Comparison of ENCODE assay signal across 25 cellular contexts in genomic region chr7:45677311-45677900, GRCh38.
DNase-seq lines count a peak whose midpoint lies in the region; ATAC-seq and TF ChIP-seq lines count a peak whose summit lies in the region.
"Had no signal": no experiment of that assay in that cellular context is flagged by ENCODE, and none has a peak within 500 bp of the region (broad histone marks: within the 10 kb centered on the region; RNA-seq: fewer than 3 reads in every experiment).

No MANE protein-coding gene starts in this region.

- TF ChIP-seq EP300 in esophagus muscularis mucosa (IDR thresholded peaks at IDR 0.05): no peak
- TF ChIP-seq EP300 in stomach (IDR thresholded peaks at IDR 0.05): no peak

- no peak for TF ChIP-seq CTCF in activated CD8-positive, alpha-beta T cell treated with anti-CD3 and anti-CD28 coated beads for 36 hours (IDR thresholded peaks at IDR 0.05)
- no peak for TF ChIP-seq CTCF in PC-3 (conservative IDR thresholded peaks at IDR 0.05; ENCODE audit: low read depth, low read length)
- no peak for TF ChIP-seq CTCF in esophagus muscularis mucosa (IDR thresholded peaks at IDR 0.05)
- TF ChIP-seq CTCF in stomach (IDR thresholded peaks at IDR 0.05): no peak

- H3K27ac ChIP-seq in PC-3 (ENCODE audit: low read length) (no peak overlapping the region), esophagus muscularis mucosa (replicated peaks in 1 of 4) (no peak overlapping the region), stomach (no peak overlapping the region)
- H3K27ac ChIP-seq: 22Rv1 had no signal

- POLR2A ChIA-PET in activated CD8-positive, alpha-beta T cell treated with anti-CD3 and anti-CD28 coated beads, Interleukin-2, amount 10 ng/mL, durations not matched to agents 7 days and 5 days (lab: Charles Lee): no interaction called here
- POLR2A ChIA-PET in activated CD8-positive, alpha-beta T cell treated with anti-CD3 and anti-CD28 coated beads for 36 hours (lab: Charles Lee): no interaction called here
- POLR2A ChIA-PET in PC-3 (lab: Charles Lee; ENCODE audit: unreplicated experiment): no interaction called here

- intact Hi-C loops in activated CD8-positive, alpha-beta T cell treated with anti-CD3 and anti-CD28 coated beads for 36 hours (cut with micrococcal nuclease): no loop called here
- intact Hi-C loops in PC-3 (cut with micrococcal nuclease) (no loop called here), esophagus muscularis mucosa (cut with DNase I) (no loop called here), stomach (cut with DNase I; ENCODE audit: low total_unique reads) (no loop called here)

- no peaks in the 10 kb centered on the region for H3F3A ChIP-seq in PC-3 (ENCODE audit: low read length, unreplicated experiment)

- no peak overlapping the region for H3K27ac Mint-ChIP-seq in activated CD8-positive, alpha-beta T cell treated with anti-CD3 and anti-CD28 coated beads, Interleukin-2, amount 10 ng/mL, durations not matched to agents 7 days and 5 days
- no peak overlapping the region for H3K27ac Mint-ChIP-seq in activated CD8-positive, alpha-beta T cell treated with anti-CD3 and anti-CD28 coated beads for 36 hours
- H3K27ac Mint-ChIP-seq: CD8-positive, alpha-beta memory T cell had no signal

- H3K79me2 ChIP-seq in PC-3 (ENCODE audit: low read length): no peaks in the 10 kb centered on the region

- CTCF ChIA-PET in activated CD8-positive, alpha-beta T cell treated with anti-CD3 and anti-CD28 coated beads, Interleukin-2, amount 10 ng/mL, durations not matched to agents 7 days and 5 days (lab: Charles Lee): no interaction called here
- CTCF ChIA-PET in activated CD8-positive, alpha-beta T cell treated with anti-CD3 and anti-CD28 coated beads for 36 hours (lab: Charles Lee): no interaction called here
- CTCF ChIA-PET in PC-3 (lab: Charles Lee): no interaction called here

- H3K4me1 Mint-ChIP-seq in activated CD8-positive, alpha-beta T cell treated with anti-CD3 and anti-CD28 coated beads, Interleukin-2, amount 10 ng/mL, durations not matched to agents 7 days and 5 days (ENCODE audit: low read depth): no peaks in the 10 kb centered on the region
- H3K4me1 Mint-ChIP-seq in activated CD8-positive, alpha-beta T cell treated with anti-CD3 and anti-CD28 coated beads for 36 hours (ENCODE audit: low read depth): no peaks in the 10 kb centered on the region
- H3K4me1 Mint-ChIP-seq: CD14-positive monocyte; CD8-positive, alpha-beta memory T cell had no signal

- H3K9me3 Mint-ChIP-seq in activated CD8-positive, alpha-beta T cell treated with anti-CD3 and anti-CD28 coated beads, Interleukin-2, amount 10 ng/mL, durations not matched to agents 7 days and 5 days (ENCODE audit: insufficient read depth): no peaks in the 10 kb centered on the region
- H3K9me3 Mint-ChIP-seq in activated CD8-positive, alpha-beta T cell treated with anti-CD3 and anti-CD28 coated beads for 36 hours: peaks cover 3% of the 10 kb centered on the region

- H4K20me1 ChIP-seq in PC-3 (ENCODE audit: low read length): no peaks in the 10 kb centered on the region

- no peaks in the 10 kb centered on the region for H3K9me3 ChIP-seq in PC-3 (ENCODE audit: low read length)
- no peaks in the 10 kb centered on the region for H3K9me3 ChIP-seq in esophagus muscularis mucosa
- no peaks in the 10 kb centered on the region for H3K9me3 ChIP-seq in stomach
- H3K9me3 ChIP-seq: BE2C had no signal

- no peaks in the 10 kb centered on the region for H3K9me2 ChIP-seq in PC-3 (replicated peaks; ENCODE audit: low read length)

- H3K4me3 Mint-ChIP-seq in activated CD8-positive, alpha-beta T cell treated with anti-CD3 and anti-CD28 coated beads, Interleukin-2, amount 10 ng/mL, durations not matched to agents 7 days and 5 days: no peak overlapping the region
- no peak overlapping the region for H3K4me3 Mint-ChIP-seq in activated CD8-positive, alpha-beta T cell treated with anti-CD3 and anti-CD28 coated beads for 36 hours
- H3K4me3 Mint-ChIP-seq: CD14-positive monocyte; CD8-positive, alpha-beta memory T cell had no signal

- H3K36me3 ChIP-seq in PC-3 (ENCODE audit: low read depth, low read length): no peaks in the 10 kb centered on the region
- no peaks in the 10 kb centered on the region for H3K36me3 ChIP-seq in esophagus muscularis mucosa
- no peaks in the 10 kb centered on the region for H3K36me3 ChIP-seq in stomach
- H3K36me3 ChIP-seq: BE2C had no signal

- H3K27me3 ChIP-seq in PC-3 (ENCODE audit: low read length): 0 out of 2 replicates have a peak, but pooled peaks cover 5% of the 10 kb centered on the region
- no peaks in the 10 kb centered on the region for H3K27me3 ChIP-seq in esophagus muscularis mucosa
- H3K27me3 ChIP-seq in stomach: no peaks in the 10 kb centered on the region
- H3K27me3 ChIP-seq: BE2C had no signal

- DNase-seq in activated CD8-positive, alpha-beta T cell treated with anti-CD3 and anti-CD28 coated beads, Interleukin-2, amount 10 ng/mL, durations not matched to agents 7 days and 5 days: peak; percentile 13
- DNase-seq in activated CD8-positive, alpha-beta T cell treated with anti-CD3 and anti-CD28 coated beads for 36 hours: no peak
- DNase-seq in PC-3 (peak; percentile 19), esophagus muscularis mucosa (ENCODE audit: extremely low spot score) (peak; percentile 50), stomach (peak; percentile 11), NCI-H1930 (lab: John Stamatoyannopoulos, UW) (no peak), NCI-H1694 (lab: John Stamatoyannopoulos, UW) (no peak)
- DNase-seq: ACHN; BE2C; CD8-positive, alpha-beta memory T cell; DMS 273 treated with DMSO at 0.1 percent for 48 hours; DMS79; EL; GDM1; HCEC 1CT; Karpas-422; NCI-H2081; NCI-H2227 treated with DMSO at 0.1 percent for 48 hours; NCI-H526 treated with DMSO at 0.1 percent for 48 hours; Right ventricle myocardium superior; RPMI8226 had no signal

- H3K4me2 ChIP-seq in PC-3 (ENCODE audit: low read length): no peak overlapping the region

- WGBS in esophagus muscularis mucosa: 88% methylated on average over 9 of the region's 9 CpGs
- 86 to 93% (median 91%) methylated on average over 9 of the region's 9 CpGs for WGBS in stomach, 5 donors

- no peaks in the 10 kb centered on the region for H3K36me3 Mint-ChIP-seq in activated CD8-positive, alpha-beta T cell treated with anti-CD3 and anti-CD28 coated beads, Interleukin-2, amount 10 ng/mL, durations not matched to agents 7 days and 5 days (ENCODE audit: low read depth)
- no peaks in the 10 kb centered on the region for H3K36me3 Mint-ChIP-seq in activated CD8-positive, alpha-beta T cell treated with anti-CD3 and anti-CD28 coated beads for 36 hours (ENCODE audit: low read depth)
- H3K36me3 Mint-ChIP-seq: CD14-positive monocyte had no signal

- H3K4me3 ChIP-seq in PC-3 (ENCODE audit: low read length): no peak overlapping the region
- H3K4me3 ChIP-seq in esophagus muscularis mucosa: no peak overlapping the region
- no peak overlapping the region for H3K4me3 ChIP-seq in stomach
- H3K4me3 ChIP-seq: GM12878 had no signal

- no peak overlapping the region for H3K9ac ChIP-seq in PC-3 (ENCODE audit: low read length)

- ATAC-seq in activated CD8-positive, alpha-beta T cell treated with anti-CD3 and anti-CD28 coated beads, Interleukin-2, amount 10 ng/mL, durations not matched to agents 7 days and 5 days: no peak
- no peak for ATAC-seq in activated CD8-positive, alpha-beta T cell treated with anti-CD3 and anti-CD28 coated beads for 36 hours
- ATAC-seq in PC-3 (0 out of 2 replicates have a peak, but pooled peaks have one; percentile 42), HG02763 (IDR thresholded peaks at IDR 0.05; ENCODE audit: unreplicated experiment) (no peak)
- ATAC-seq: GM12878 had no signal

- no peak overlapping the region for H2AFZ ChIP-seq in PC-3 (ENCODE audit: low read length)

- H3K27me3 Mint-ChIP-seq in activated CD8-positive, alpha-beta T cell treated with anti-CD3 and anti-CD28 coated beads, Interleukin-2, amount 10 ng/mL, durations not matched to agents 7 days and 5 days (ENCODE audit: low read depth): peaks cover 15% of the 10 kb centered on the region
- peaks cover 15% of the 10 kb centered on the region for H3K27me3 Mint-ChIP-seq in activated CD8-positive, alpha-beta T cell treated with anti-CD3 and anti-CD28 coated beads for 36 hours

- H3K4me1 ChIP-seq in PC-3 (ENCODE audit: insufficient read depth, low read length) (no peaks in the 10 kb centered on the region), esophagus muscularis mucosa (no peaks in the 10 kb centered on the region), stomach (no peaks in the 10 kb centered on the region)
- H3K4me1 ChIP-seq: BE2C had no signal

- TF ChIP-seq POLR2A in esophagus muscularis mucosa (IDR thresholded peaks at IDR 0.05; ENCODE audit: low read depth): no peak
- TF ChIP-seq POLR2A in stomach (IDR thresholded peaks at IDR 0.05): no peak

- BruUV-seq in PC-3 (replicated peaks; lab: Mats Ljungman, UMichigan): no TSS peak

Comparison
In these comparisons a context has a peak if more than half of its experiments do, and no peak if none do; other contexts are left out.
1. DNase-seq: peak in activated CD8-positive, alpha-beta T cell treated with anti-CD3 and anti-CD28 coated beads, Interleukin-2, amount 10 ng/mL, durations not matched to agents 7 days and 5 days (single experiment), PC-3 (single experiment), esophagus muscularis mucosa (single experiment) and stomach (single experiment); none in activated CD8-positive, alpha-beta T cell treated with anti-CD3 and anti-CD28 coated beads for 36 hours (single experiment), NCI-H1930 (0 of 2) and NCI-H1694 (single experiment).